Comparison of ENCODE assay signal across 1 cellular context in genomic region chr17:4806770-4807533, GRCh38.
TF ChIP-seq lines count a peak whose summit lies in the region.

TSS of gene PLD2 (plus strand) at chr17:4807152. CDS start at chr17:4807773, 621 bp downstream.

TF ChIP-seq in SK-N-SH, 30 proteins besides CTCF, POLR2A, EP300 and RAD21 (continued from another document):
- TF ChIP-seq MXI1 (IDR thresholded peaks at IDR 0.05; ENCODE audit: low read depth, low read length) (0 out of 2 replicates have a peak, but pooled peaks have one; percentile 36), JUND (IDR thresholded peaks at IDR 0.05) (no peak), MEF2A (IDR thresholded peaks at IDR 0.05; ENCODE audit: borderline replicate concordance, low read depth) (no peak), IRF3 (IDR thresholded peaks at IDR 0.05; ENCODE audit: low read depth, low read length) (no peak), NRF1 (IDR thresholded peaks at IDR 0.05; ENCODE audit: low read depth, low read length) (no peak), TAF1 (IDR thresholded peaks at IDR 0.05; ENCODE audit: borderline replicate concordance, low read depth, low read length) (no peak), SIN3A (IDR thresholded peaks at IDR 0.05; ENCODE audit: borderline replicate concordance, low read depth, low read length) (no peak; the same call in 1 of the 2 replicates), TCF12 (IDR thresholded peaks at IDR 0.05) (no peak), MAX (IDR thresholded peaks at IDR 0.05; ENCODE audit: low read depth) (no peak), YY1 (IDR thresholded peaks at IDR 0.05; ENCODE audit: low read depth) (no peak), POLR2AphosphoS5 (IDR thresholded peaks at IDR 0.05; ENCODE audit: low read depth, low read length) (peak; percentile 67)
